ENCODE assay signal across 21 cellular contexts in the genomic region with DNA sequence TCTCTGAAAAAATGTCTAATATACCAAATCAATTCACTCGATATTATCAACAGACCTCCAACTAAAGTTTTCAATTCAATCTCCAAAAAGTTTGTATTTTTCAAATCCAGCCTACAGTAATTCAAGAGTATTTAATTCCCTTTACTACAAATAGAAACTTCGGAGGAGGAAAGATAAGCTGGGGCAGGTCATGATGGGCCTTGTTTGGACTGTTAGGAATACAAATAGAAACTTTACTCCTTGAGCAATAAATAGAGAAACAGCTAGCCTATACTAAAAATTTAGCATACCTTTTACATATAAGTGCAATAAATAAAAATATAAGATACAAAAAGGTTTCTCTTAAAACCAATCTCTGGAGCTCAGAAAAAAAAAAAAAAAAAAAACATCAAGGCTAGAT.
DNase-seq lines count a peak whose midpoint lies in the region; ATAC-seq, FAIRE-seq and TF ChIP-seq lines count a peak whose summit lies in the region.
"Had no signal": no experiment of that assay in that cellular context is flagged by ENCODE, and none has a peak within 500 bp of the region (broad histone marks: within the 10 kb centered on the region; RNA-seq: fewer than 3 reads in every experiment).

No MANE protein-coding gene starts in this region.

- CTCF ChIA-PET in HepG2 (lab: Yijun Ruan, JAX; ENCODE audit: low intra/inter-chr PET ratio, low total read pairs) = no interaction called here

- H3K4me1 Mint-ChIP-seq in endothelial cell (ENCODE audit: unreplicated experiment) = no peaks in the 10 kb centered on the region
- H3K4me1 Mint-ChIP-seq: B cell had no signal

- TF ChIP-seq CTCF in liver (IDR thresholded peaks at IDR 0.05; ENCODE audit: low read depth, low read length, missing input control) = no peak
- TF ChIP-seq CTCF in HepG2 (CRISPR knock-in tag; IDR thresholded peaks at IDR 0.05) = no peak
- TF ChIP-seq CTCF in endothelial cell (IDR thresholded peaks at IDR 0.05; ENCODE audit: unreplicated experiment) = no peak
- no peak for TF ChIP-seq CTCF in right lobe of liver (IDR thresholded peaks at IDR 0.05)

- H4K20me1 ChIP-seq in HepG2 (ENCODE audit: insufficient read depth, low read length) = no peaks in the 10 kb centered on the region

- intact Hi-C loops in HepG2 (cut with micrococcal nuclease; ENCODE audit: unreplicated experiment) (no loop called here), right lobe of liver (cut with DNase I) (no loop called here)

- peaks cover 9 to 33% (median 29%) of the 10 kb centered on the region in 4 donors for H3K36me3 ChIP-seq in liver (ENCODE audit: control insufficient read depth in 4 of 4, insufficient read depth in 3 of 4, low read depth in 1 of 4, low read length in 3 of 4)
- H3K36me3 ChIP-seq in HepG2 (replicated peaks in 1 of 2; ENCODE audit: control insufficient read depth in 1 of 2, insufficient read depth in 2 of 2, low read length in 2 of 2) = peaks cover 16 to 76% of the 10 kb centered on the region in 2 experiments
- peaks cover 0 to 33% (median 15%) of the 10 kb centered on the region in 4 donors for H3K36me3 ChIP-seq in right lobe of liver

- H3K36me3 Mint-ChIP-seq in endothelial cell (ENCODE audit: low read depth, unreplicated experiment) = peaks cover 54% of the 10 kb centered on the region

- H3K4me2 ChIP-seq in HepG2 (ENCODE audit: low read depth, low read length) = no peak overlapping the region
- H3K4me2 ChIP-seq: A549; BLaER1 treated with 17β-estradiol and CSF1 and Interleukin-3, amounts not matched to agents 10 nM and 100 nM had no signal

- TF ChIP-seq EP300 in HepG2 (IDR thresholded peaks at IDR 0.05; ENCODE audit: low read depth in 2 of 2, low read length in 2 of 2) (no peak), HepG2 (CRISPR knock-in tag; IDR thresholded peaks at IDR 0.05; ENCODE audit: borderline replicate concordance) (no peak)

- H3K9me3 ChIP-seq in liver (ENCODE audit: control insufficient read depth in 4 of 4, low read length in 3 of 4) (no peaks in the 10 kb centered on the region), HepG2 (ENCODE audit: low read length) (peaks cover 9% of the 10 kb centered on the region; the same call in 1 of the 2 replicates), right lobe of liver (no peaks in the 10 kb centered on the region)
- H3K9me3 ChIP-seq: Caco-2 had no signal

- H3K27ac Mint-ChIP-seq in endothelial cell (ENCODE audit: unreplicated experiment) = no peak overlapping the region
- H3K27ac Mint-ChIP-seq: B cell; CD4-positive, alpha-beta T cell; CD8-positive, alpha-beta T cell had no signal

- no peak overlapping the region for H3K27ac ChIP-seq in liver (ENCODE audit: low read depth in 1 of 2, low read length in 2 of 2)
- no peak overlapping the region for H3K27ac ChIP-seq in HepG2 (ENCODE audit: extremely low read length, insufficient read depth, low read length)
- H3K27ac ChIP-seq in right lobe of liver = peak overlapping the region in 2 of 3 donors; percentile 20 to 64
- H3K27ac ChIP-seq: 22Rv1; A549; BLaER1 treated with 17β-estradiol and CSF1 and Interleukin-3, amounts not matched to agents 10 nM and 100 nM; C4-2B had no signal

- TF ChIP-seq POLR2A in HepG2 (IDR thresholded peaks at IDR 0.05; ENCODE audit: insufficient read depth in 1 of 2, low read depth in 2 of 2, low read length in 2 of 2) (no peak), right lobe of liver (IDR thresholded peaks at IDR 0.05) (no peak)

- H3K9me3 Mint-ChIP-seq in endothelial cell (ENCODE audit: unreplicated experiment) = peaks cover 9% of the 10 kb centered on the region

- WGBS in liver = 37% methylated on average over 2 of the region's 2 CpGs
- WGBS in HepG2 (ENCODE audit: low lambda C conversion rate) = 59% methylated on average over 2 of the region's 2 CpGs
- 33% methylated on average over 2 of the region's 2 CpGs for WGBS in right lobe of liver (ENCODE audit: insufficient coverage, low coverage, low lambda C conversion rate, missing lambda C conversion rate)

- no peaks in the 10 kb centered on the region for H3K79me2 ChIP-seq in HepG2 (ENCODE audit: insufficient read depth, low read length)

- no peaks in the 10 kb centered on the region for H3K27me3 Mint-ChIP-seq in endothelial cell (ENCODE audit: unreplicated experiment)
- H3K27me3 Mint-ChIP-seq: B cell; CD4-positive, alpha-beta T cell had no signal

- POLR2A ChIA-PET in HepG2 (lab: Yijun Ruan, JAX) = interaction anchor here (0.7 to 0.9 kb wide), 2 partner anchors 180 to 322 kb away, joined by 3 to 4 read pairs; no protein-coding TSS in a partner anchor

- no peak overlapping the region for H2AFZ ChIP-seq in HepG2 (ENCODE audit: low read length)

- ATAC-seq in HepG2 (no peak), right lobe of liver (peak; percentile 77 to 90 (median 83)), GM18861 (IDR thresholded peaks at IDR 0.05; ENCODE audit: unreplicated experiment) (no peak)
- ATAC-seq: A549; CD8-positive, alpha-beta T cell had no signal

- in situ Hi-C loops in HepG2 (cut with HindIII; ENCODE audit: extremely low pct_ligation_motif_present, low pct_unique_long_range_greater_than_20kb) = no loop called here

- no TSS peak for BruUV-seq in HepG2 (replicated peaks; lab: Mats Ljungman, UMichigan)

- H3K27me3 ChIP-seq in liver (ENCODE audit: control insufficient read depth in 4 of 4, insufficient read depth in 4 of 4, low read length in 3 of 4) (no peaks in the 10 kb centered on the region), HepG2 (ENCODE audit: control insufficient read depth in 1 of 2, insufficient read depth in 2 of 2, low read length in 2 of 2) (no peaks in the 10 kb centered on the region; a peak in 1 of 5 replicates), right lobe of liver (no peaks in the 10 kb centered on the region)
- H3K27me3 ChIP-seq: BLaER1 treated with 17β-estradiol and CSF1 and Interleukin-3, amounts not matched to agents 10 nM and 100 nM had no signal

- FAIRE-seq in HepG2 (lab: Jason Lieb, UNC) = no peak
- FAIRE-seq: A549, D721Med, G401.6, GM12891 had no signal

- DNase-seq in HepG2 (ENCODE audit: low spot score) (no peak), endothelial cell (ENCODE audit: low spot score) (no peak), right lobe of liver (no peak), NCI-H2227 (lab: John Stamatoyannopoulos, UW; ENCODE audit: unreplicated experiment) (no peak)
- DNase-seq: AML-193; Caco-2; Calu3; CD4-positive, alpha-beta T cell; CD8-positive, alpha-beta T cell; DMS79 treated with DMSO at 0.1 percent for 48 hours; GF-D8 had no signal

- TF ChIP-seq RAD21 in liver (IDR thresholded peaks at IDR 0.05) = peak in 1 of 2 donors; percentile 17
- TF ChIP-seq RAD21 in HepG2 (CRISPR knock-in tag; IDR thresholded peaks at IDR 0.05) = no peak

- peaks cover 0 to 10% (median 4%) of the 10 kb centered on the region in 4 donors for H3K4me1 ChIP-seq in liver (ENCODE audit: control insufficient read depth in 4 of 4, insufficient read depth in 4 of 4, low read length in 3 of 4)
- no peaks in the 10 kb centered on the region for H3K4me1 ChIP-seq in HepG2 (ENCODE audit: insufficient read depth, low read length)
- H3K4me1 ChIP-seq in right lobe of liver = peaks cover 0 to 21% (median 0%) of the 10 kb centered on the region in 4 donors
- H3K4me1 ChIP-seq: A549; BLaER1 treated with 17β-estradiol and CSF1 and Interleukin-3, amounts not matched to agents 10 nM and 100 nM; Caco-2 had no signal

- H3K9ac ChIP-seq in liver (ENCODE audit: low read depth in 1 of 2, low read length in 2 of 2) (no peak overlapping the region), HepG2 (ENCODE audit: insufficient read depth, low read depth, low read length) (no peak overlapping the region)
- H3K9ac ChIP-seq: BLaER1 treated with 17β-estradiol and CSF1 and Interleukin-3, amounts not matched to agents 10 nM and 100 nM had no signal

- H3K4me3 Mint-ChIP-seq in endothelial cell (ENCODE audit: unreplicated experiment) = peak overlapping the region; percentile 78
- H3K4me3 Mint-ChIP-seq: B cell; CD4-positive, alpha-beta T cell; CD8-positive, alpha-beta T cell had no signal

- H3K4me3 ChIP-seq in liver (ENCODE audit: low read depth in 1 of 3, low read length in 3 of 3) (no peak overlapping the region), HepG2 (replicated peaks in 1 of 3; ENCODE audit: insufficient read depth in 1 of 3, low read depth in 2 of 3, low read length in 3 of 3) (no peak overlapping the region), right lobe of liver (no peak overlapping the region)
- H3K4me3 ChIP-seq: A549; BLaER1 treated with 17β-estradiol and CSF1 and Interleukin-3, amounts not matched to agents 10 nM and 100 nM had no signal

TF ChIP-seq in liver, 16 proteins besides CTCF, POLR2A, EP300 and RAD21 (continues in another document):
- TF ChIP-seq HNF4A (conservative IDR thresholded peaks at IDR 0.05) = peak; percentile 64 to 73
- TF ChIP-seq, protein P1, sequence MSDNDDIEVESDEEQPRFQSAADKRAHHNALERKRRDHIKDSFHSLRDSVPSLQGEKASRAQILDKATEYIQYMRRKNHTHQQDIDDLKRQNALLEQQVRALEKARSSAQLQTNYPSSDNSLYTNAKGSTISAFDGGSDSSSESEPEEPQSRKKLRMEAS (IDR thresholded peaks at IDR 0.05) = no peak
- TF ChIP-seq SP1 (IDR thresholded peaks at IDR 0.05) = peak; percentile 12

TF ChIP-seq in HepG2, 621 proteins besides CTCF, POLR2A, EP300 and RAD21 (continues in another document):
- TF ChIP-seq, protein P2, sequence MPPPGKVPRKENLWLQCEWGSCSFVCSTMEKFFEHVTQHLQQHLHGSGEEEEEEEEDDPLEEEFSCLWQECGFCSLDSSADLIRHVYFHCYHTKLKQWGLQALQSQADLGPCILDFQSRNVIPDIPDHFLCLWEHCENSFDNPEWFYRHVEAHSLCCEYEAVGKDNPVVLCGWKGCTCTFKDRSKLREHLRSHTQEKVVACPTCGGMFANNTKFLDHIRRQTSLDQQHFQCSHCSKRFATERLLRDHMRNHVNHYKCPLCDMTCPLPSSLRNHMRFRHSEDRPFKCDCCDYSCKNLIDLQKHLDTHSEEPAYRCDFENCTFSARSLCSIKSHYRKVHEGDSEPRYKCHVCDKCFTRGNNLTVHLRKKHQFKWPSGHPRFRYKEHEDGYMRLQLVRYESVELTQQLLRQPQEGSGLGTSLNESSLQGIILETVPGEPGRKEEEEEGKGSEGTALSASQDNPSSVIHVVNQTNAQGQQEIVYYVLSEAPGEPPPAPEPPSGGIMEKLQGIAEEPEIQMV (CRISPR knock-in tag; IDR thresholded peaks at IDR 0.05; ENCODE audit: low read depth) = no peak
- no peak for TF ChIP-seq ZZZ3 (CRISPR knock-in tag; IDR thresholded peaks at IDR 0.05; ENCODE audit: borderline replicate concordance)
- no peak for TF ChIP-seq CHD2 (IDR thresholded peaks at IDR 0.05; ENCODE audit: low read depth, low read length)
- TF ChIP-seq CHD4 (IDR thresholded peaks at IDR 0.05; ENCODE audit: borderline replicate concordance, low read length) = no peak

Comparison
In these comparisons a context has a peak if more than half of its experiments do, and no peak if none do; other contexts are left out.
1. H3K27ac ChIP-seq: peak in right lobe of liver (2 of 3); none in liver (0 of 2) and HepG2 (single experiment).
2. ATAC-seq: peak in right lobe of liver (4 of 4); none in HepG2 (single experiment) and GM18861 (single experiment).